ENCODE assay signal across 10 cellular contexts in genomic region chr9:92970467-92970923, GRCh38. TPM values are rescaled to one million over a fixed set of nuclear protein-coding genes. Genes with fewer than 3 reads are reported as not detected.
DNase-seq lines count a peak whose midpoint lies in the region; ATAC-seq and TF ChIP-seq lines count a peak whose summit lies in the region.
"Had no signal": no experiment of that assay in that cellular context is flagged by ENCODE, and none has a peak within 500 bp of the region (broad histone marks: within the 10 kb centered on the region; RNA-seq: fewer than 3 reads in every experiment).

No MANE protein-coding gene starts in this region.

- H3K9ac ChIP-seq in HCT116 (ENCODE audit: low read length) (no peak overlapping the region), Karpas-422 (ENCODE audit: low read length) (no peak overlapping the region)
- H3K9ac ChIP-seq: parathyroid adenoma had no signal

- H3K36me3 Mint-ChIP-seq in activated naive CD8-positive, alpha-beta T cell, result peaks cover 4% of the 10 kb centered on the region

- no peak for TF ChIP-seq POLR2A in HCT116 (IDR thresholded peaks at IDR 0.05; ENCODE audit: borderline replicate concordance, extremely low read depth, insufficient read depth, insufficient read length)

- ATAC-seq in HCT116 (peak; percentile 53), left lung (peak; percentile 81), HG02981 (IDR thresholded peaks at IDR 0.05; ENCODE audit: unreplicated experiment) (no peak), GM19035 (IDR thresholded peaks at IDR 0.05; ENCODE audit: unreplicated experiment) (no peak)

- no peaks in the 10 kb centered on the region for H3K9me2 ChIP-seq in HCT116 (ENCODE audit: insufficient read depth)
- H3K9me2 ChIP-seq in Karpas-422 (replicated peaks; ENCODE audit: insufficient read depth, low read length), result no peaks in the 10 kb centered on the region

- H3K27me3 ChIP-seq in HCT116 (ENCODE audit: insufficient read depth, low read length) (no peaks in the 10 kb centered on the region), left lung (no peaks in the 10 kb centered on the region), Karpas-422 (ENCODE audit: low read length) (no peaks in the 10 kb centered on the region)
- H3K27me3 ChIP-seq: dorsolateral prefrontal cortex had no signal

- peak overlapping the region; percentile 99 for H3K4me3 Mint-ChIP-seq in activated naive CD8-positive, alpha-beta T cell

- DNase-seq in Ammon's horn (ENCODE audit: low spot score) (peak; percentile 40), HCT116 (ENCODE audit: low read depth, low spot score) (no peak), left lung (no peak), NCI-H446 (lab: John Stamatoyannopoulos, UW) (no peak), Karpas-422 (no peak)
- DNase-seq: dorsolateral prefrontal cortex had no signal

- H2AFZ ChIP-seq in HCT116 (ENCODE audit: low read depth, low read length, poor library complexity, severe bottlenecking) (no peak overlapping the region), Karpas-422 (ENCODE audit: low read length) (no peak overlapping the region)
- H2AFZ ChIP-seq: parathyroid adenoma had no signal

- no TSS peak for BruUV-seq in HCT116 (replicated peaks; lab: Mats Ljungman, UMichigan)

- TF ChIP-seq CTCF in HCT116 (IDR thresholded peaks at IDR 0.05 in 2 of 3, conservative IDR thresholded peaks at IDR 0.05 in 1 of 3; ENCODE audit: borderline replicate concordance in 1 of 3, insufficient read depth in 1 of 3, low read depth in 2 of 3, low read length in 2 of 3), result no peak
- no peak for TF ChIP-seq CTCF in left lung (IDR thresholded peaks at IDR 0.05)

- H3K9me3 Mint-ChIP-seq in activated naive CD8-positive, alpha-beta T cell (ENCODE audit: low read depth), result no peaks in the 10 kb centered on the region

- H3K4me1 Mint-ChIP-seq in activated naive CD8-positive, alpha-beta T cell (ENCODE audit: low read depth), result peaks cover 86% of the 10 kb centered on the region

- TF ChIP-seq RAD21 in HCT116 (IDR thresholded peaks at IDR 0.05; ENCODE audit: low read depth), result no peak

- intact Hi-C loops in HCT116 (cut with micrococcal nuclease), result no loop called here
- intact Hi-C loops in left lung (cut with DNase I), result no loop called here

- no peak overlapping the region for H3K4me2 ChIP-seq in HCT116 (ENCODE audit: low read length)
- H3K4me2 ChIP-seq in Karpas-422 (ENCODE audit: low read depth, low read length, poor library complexity, severe bottlenecking), result no peak overlapping the region

- H3K4me3 ChIP-seq in HCT116 (replicated peaks in 1 of 2; ENCODE audit: low read depth in 1 of 2, low read length in 2 of 2) (no peak overlapping the region), left lung (no peak overlapping the region), Karpas-422 (ENCODE audit: low read length) (no peak overlapping the region)
- H3K4me3 ChIP-seq: dorsolateral prefrontal cortex had no signal

- RAD21 ChIA-PET in HCT116 (lab: Charles Lee; ENCODE audit: low non-redundant PET in 1 of 2, low total read pairs in 2 of 2, uncharacterized antibody in 2 of 2, unreplicated experiment in 2 of 2), result no interaction called here

- no peaks in the 10 kb centered on the region for H3K27me3 Mint-ChIP-seq in activated naive CD8-positive, alpha-beta T cell

- no peaks in the 10 kb centered on the region for H3K79me2 ChIP-seq in HCT116 (ENCODE audit: insufficient read depth, low read length)
- peaks cover 69% of the 10 kb centered on the region for H3K79me2 ChIP-seq in Karpas-422 (ENCODE audit: low read length)
- H3K79me2 ChIP-seq: parathyroid adenoma had no signal

- H3K4me1 ChIP-seq in HCT116 (ENCODE audit: control insufficient read depth in 1 of 2, insufficient read depth in 2 of 2, low read length in 2 of 2) (peaks cover 19 to 21% of the 10 kb centered on the region in 2 experiments), left lung (peaks cover 0 to 95% of the 10 kb centered on the region in 2 donors), Karpas-422 (ENCODE audit: low read length) (peaks cover 5% of the 10 kb centered on the region)
- H3K4me1 ChIP-seq: parathyroid adenoma had no signal

- H3K27ac Mint-ChIP-seq in activated naive CD8-positive, alpha-beta T cell, result peak overlapping the region; percentile 100

- no peaks in the 10 kb centered on the region for H3K9me3 ChIP-seq in HCT116 (ENCODE audit: control insufficient read depth in 1 of 2, insufficient read depth in 1 of 2, low read depth in 1 of 2, low read length in 2 of 2)
- H3K9me3 ChIP-seq in left lung, result no peaks in the 10 kb centered on the region
- H3K9me3 ChIP-seq in Karpas-422 (ENCODE audit: low read length), result no peaks in the 10 kb centered on the region

- POLR2A ChIA-PET in HCT116 (lab: Charles Lee), result no interaction called here

- CTCF ChIA-PET in HCT116 (lab: Charles Lee), result no interaction called here

- H4K20me1 ChIP-seq in HCT116 (ENCODE audit: insufficient read depth) (no peaks in the 10 kb centered on the region), Karpas-422 (ENCODE audit: insufficient read depth, low read depth, low read length) (no peaks in the 10 kb centered on the region)

- H3K27ac ChIP-seq in HCT116 (ENCODE audit: low read depth, low read length) (no peak overlapping the region), left lung (peak overlapping the region; percentile 35 to 65), Karpas-422 (ENCODE audit: low read length) (no peak overlapping the region)
- H3K27ac ChIP-seq: dorsolateral prefrontal cortex, parathyroid adenoma had no signal

- H3K36me3 ChIP-seq in HCT116 (ENCODE audit: control insufficient read depth in 1 of 2, insufficient read depth in 2 of 2, low read length in 2 of 2) (no peaks in the 10 kb centered on the region), left lung (peaks cover 0 to 8% of the 10 kb centered on the region in 2 donors), Karpas-422 (ENCODE audit: insufficient read depth, low read length) (no peaks in the 10 kb centered on the region)

TF ChIP-seq in HCT116, 20 proteins besides CTCF, POLR2A, EP300 and RAD21:
- TF ChIP-seq POLR2AphosphoS5 (IDR thresholded peaks at IDR 0.05; ENCODE audit: low read depth, low read length) (no peak), ATF3 (IDR thresholded peaks at IDR 0.05) (no peak), ZNF274 (IDR thresholded peaks at IDR 0.05; ENCODE audit: low read depth, low read length) (no peak), JUND (IDR thresholded peaks at IDR 0.05) (no peak), EZH2phosphoT487 (IDR thresholded peaks at IDR 0.05; ENCODE audit: borderline replicate concordance) (no peak), YY1 (IDR thresholded peaks at IDR 0.05; ENCODE audit: extremely low read depth, insufficient replicate concordance, low read depth, low read length) (no peak), CEBPB (IDR thresholded peaks at IDR 0.05; ENCODE audit: low read depth) (no peak), ZBTB33 (IDR thresholded peaks at IDR 0.05; ENCODE audit: extremely low read depth, insufficient replicate concordance, low read length) (no peak), FOSL1 (IDR thresholded peaks at IDR 0.05; ENCODE audit: low read depth) (no peak), MAX (IDR thresholded peaks at IDR 0.05) (no peak), TCF7L2 (IDR thresholded peaks at IDR 0.05; ENCODE audit: borderline replicate concordance, extremely low read depth, insufficient read depth, insufficient read length) (no peak), SRF (IDR thresholded peaks at IDR 0.05; ENCODE audit: low read depth) (no peak), EGR1 (IDR thresholded peaks at IDR 0.05; ENCODE audit: low read depth) (no peak)

RNA-seq across cellular contexts. Expression of gene FGD3, which starts 23.2 kb away (rescaled TPM):
- total RNA-seq in HCT116 (2021; ENCODE audit: unreplicated experiment) (3.3 TPM), left lung (10 to 100 TPM; 17.2 to 29.9 TPM)
- 2.3 and 2.7 TPM in 2 replicates for polyA plus RNA-seq in HCT116 (2012)
- 9.0 and 24.5 TPM in 2 replicates for total RNA-seq in Karpas-422 (2014; rRNA removed; shearing (Covaris generic); ENCODE audit: low replicate concordance)

Comparison
In these comparisons a context has a peak if more than half of its experiments do, and no peak if none do; other contexts are left out.
1. ATAC-seq: peak in HCT116 (single experiment) and left lung (single experiment); none in HG02981 (single experiment) and GM19035 (single experiment).
2. H3K27ac ChIP-seq: peak in left lung (2 of 2); none in HCT116 (single experiment) and Karpas-422 (single experiment).